Comparison of ENCODE assay signal across 8 cellular contexts in the genomic region with DNA sequence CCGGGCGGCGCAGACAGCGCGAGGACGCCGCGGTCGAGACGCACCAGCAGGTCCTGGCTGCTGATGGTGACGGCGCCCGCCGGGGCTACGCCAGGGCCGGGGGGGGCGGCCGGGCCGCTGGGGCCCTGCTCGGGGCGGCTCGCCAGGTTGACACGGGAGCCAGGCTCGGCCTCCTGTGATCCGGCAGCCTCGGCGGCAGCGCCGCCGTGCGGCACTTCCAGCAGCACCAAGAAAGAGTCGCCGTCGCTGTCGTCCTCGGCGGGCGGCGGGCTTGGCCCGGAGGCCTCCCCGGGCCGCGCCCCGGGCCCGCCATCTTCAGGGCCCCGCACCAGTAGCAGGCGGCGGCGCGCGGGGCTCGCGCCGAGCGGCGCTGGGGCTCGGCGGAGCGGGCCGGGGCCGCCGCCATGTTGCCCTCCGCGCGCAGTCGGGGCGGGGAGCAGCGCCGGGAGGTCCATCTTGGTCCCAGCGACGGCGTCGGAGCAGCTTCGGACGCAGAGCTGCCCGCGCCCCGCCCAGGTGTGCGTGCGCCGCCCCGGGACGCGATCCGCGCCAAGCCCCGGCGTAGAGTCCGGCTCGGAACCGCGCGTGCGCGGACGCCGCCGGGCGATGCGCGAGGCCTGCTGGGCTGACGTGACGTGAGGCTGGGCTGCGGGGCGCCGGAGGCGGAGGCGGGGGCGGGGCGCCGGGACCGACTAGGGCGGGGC. TPM values are rescaled to one million over a fixed set of nuclear protein-coding genes. Genes with fewer than 3 reads are reported as not detected.
A peak's percentile ranks its signal among the peaks of the same experiment; 100 is the strongest.
DNase-seq lines count a peak whose midpoint lies in the region; ATAC-seq, FAIRE-seq and TF ChIP-seq lines count a peak whose summit lies in the region.

ZXDC (minus strand) TSS at position 481 of the 704 bp plus-strand sequence; CDS start at position 455, 26 bp downstream.

- H3K36me3 ChIP-seq in WERI-Rb-1 (peaks cover 29% of the 10 kb centered on the region), breast epithelium (no peaks in the 10 kb centered on the region), small intestine (ENCODE audit: control insufficient read depth in 2 of 2, insufficient read depth in 2 of 2, low read length in 2 of 2) (peaks cover 0 to 2% of the 10 kb centered on the region in 2 donors)

- ATAC-seq in GM18870 (IDR thresholded peaks at IDR 0.05; ENCODE audit: unreplicated experiment) (peak; percentile 46), HG03108 (IDR thresholded peaks at IDR 0.05; ENCODE audit: unreplicated experiment) (peak; percentile 80)

- H3K27me3 ChIP-seq in AG04450 (ENCODE audit: control insufficient read depth, insufficient read depth, low read length): no peaks in the 10 kb centered on the region
- no peaks in the 10 kb centered on the region for H3K27me3 ChIP-seq in WERI-Rb-1 (ENCODE audit: insufficient read depth, low read depth, severe bottlenecking)
- no peaks in the 10 kb centered on the region for H3K27me3 ChIP-seq in breast epithelium
- no peaks in the 10 kb centered on the region for H3K27me3 ChIP-seq in small intestine (ENCODE audit: control insufficient read depth in 2 of 2, insufficient read depth in 2 of 2, low read length in 2 of 2)

- peak within 1 kb of the TSS; percentile 47 for H3K27ac ChIP-seq in AG04450 (ENCODE audit: low read depth, low read length)
- peak within 1 kb of the TSS; percentile 76 for H3K27ac ChIP-seq in WERI-Rb-1
- peak within 1 kb of the TSS; percentile 94 to 98 for H3K27ac ChIP-seq in breast epithelium
- peak within 1 kb of the TSS; percentile 93 to 94 for H3K27ac ChIP-seq in small intestine (ENCODE audit: low read depth in 1 of 2, low read length in 1 of 2)

- DNase-seq in AG04450 (ENCODE audit: low read depth, low spot score) (peak; percentile 79), NCI-H2196 treated with DMSO at 0.1 percent for 48 hours (lab: John Stamatoyannopoulos, UW; ENCODE audit: unreplicated experiment) (peak; percentile 96), WERI-Rb-1 (peak; percentile 90), breast epithelium (ENCODE audit: low spot score in 2 of 2) (peak; percentile 93 to 94), iPS-NIHi11 (ENCODE audit: low spot score) (peak; percentile 100), small intestine (peak; percentile 95)

- POLR2A ChIA-PET in AG04450 (lab: Yijun Ruan, JAX): interaction anchor here (1.0 kb wide), 1 partner anchor 24 kb away, joined by 3 read pairs; no protein-coding TSS in a partner anchor

- TF ChIP-seq POLR2A in breast epithelium (IDR thresholded peaks at IDR 0.05): no peak

- no peaks in the 10 kb centered on the region; the same call in 1 of the 2 replicates for H3K9me3 ChIP-seq in AG04450 (ENCODE audit: control insufficient read depth, insufficient read depth, low read length)
- no peaks in the 10 kb centered on the region for H3K9me3 ChIP-seq in WERI-Rb-1 (ENCODE audit: severe bottlenecking)
- H3K9me3 ChIP-seq in breast epithelium: no peaks in the 10 kb centered on the region
- H3K9me3 ChIP-seq in small intestine (ENCODE audit: control insufficient read depth, low read depth): no peaks in the 10 kb centered on the region

- TF ChIP-seq CTCF in AG04450 (IDR thresholded peaks at IDR 0.05; ENCODE audit: low read depth, low read length) (peak; percentile 43), WERI-Rb-1 (IDR thresholded peaks at IDR 0.05; ENCODE audit: low read depth, low read length) (peak; percentile 71), breast epithelium (IDR thresholded peaks at IDR 0.05) (peak in 1 of 3 donors; percentile 40)

- H3K4me1 ChIP-seq in breast epithelium (peaks cover 4 to 20% of the 10 kb centered on the region in 2 donors), small intestine (ENCODE audit: control insufficient read depth in 2 of 2, insufficient read depth in 1 of 2, low read depth in 1 of 2, low read length in 1 of 2) (peaks cover 9 to 18% of the 10 kb centered on the region in 2 donors)

- CTCF ChIA-PET in AG04450 (lab: Charles Lee): interaction anchor here (0.6 to 1.0 kb wide), 4 partner anchors 19 to 972 kb away, joined by 3 to 7 read pairs (median 3); no protein-coding TSS in a partner anchor

- intact Hi-C loops in breast epithelium (cut with DNase I; ENCODE audit: low total_unique reads): loop anchor here (10.0 kb wide), 1 partner anchor 309 kb away; no protein-coding TSS in a partner anchor

- H3K4me3 ChIP-seq in AG04450 (ENCODE audit: low read depth, low read length) (peak within 1 kb of the TSS; percentile 87), WERI-Rb-1 (ENCODE audit: low read depth, low read length) (peak within 1 kb of the TSS; percentile 55), breast epithelium (peak within 1 kb of the TSS; percentile 58 to 76 (median 74)), small intestine (ENCODE audit: low read depth in 1 of 2, low read length in 2 of 2) (peak within 1 kb of the TSS; percentile 86 to 88)

- FAIRE-seq in small intestine (lab: Jason Lieb, UNC): no peak

- 0 to 1% (median 0%) methylated on average over 29 to 113 of the region's 113 CpGs for WGBS in small intestine, 3 donors

RNA-seq across cellular contexts. Expression of gene ZXDC, which starts in this region (rescaled TPM):
- 9.5 and 11.1 TPM in 2 replicates for polyA plus RNA-seq in AG04450 (2011; rRNA removed)
- 21.2 and 22.4 TPM in 2 replicates for polyA minus RNA-seq in AG04450 (2011; rRNA and poly(A)+ RNA removed)
- total RNA-seq in breast epithelium: 10 to 100 TPM; 37.6 to 42.4 (median 39.0) TPM
- 10 to 100 TPM in 2 of 3 donors, 1 to 10 TPM in 1; 10.0 to 15.9 (median 10.8) TPM for polyA plus RNA-seq in small intestine

Comparison
In these comparisons a context has a peak if more than half of its experiments do, and no peak if none do; other contexts are left out.
1. Peak in every context shown above with its lines: DNase-seq, ATAC-seq, H3K4me3 ChIP-seq and H3K27ac ChIP-seq.